8 cellular contexts compared by ENCODE assay signal in genomic region chr6:13485303-13485702, GRCh38.
DNase-seq lines count a peak whose midpoint lies in the region; TF ChIP-seq lines count a peak whose summit lies in the region.

No MANE protein-coding gene starts in this region.

- H3K9me2 ChIP-seq in Loucy (replicated peaks; ENCODE audit: low read depth, low read length) = no peaks in the 10 kb centered on the region

- no peak for TF ChIP-seq CTCF in C4-2B (conservative IDR thresholded peaks at IDR 0.05)
- TF ChIP-seq CTCF in Loucy (conservative IDR thresholded peaks at IDR 0.05; ENCODE audit: low read length) = no peak
- no peak for TF ChIP-seq CTCF in nephron progenitor cell (IDR thresholded peaks at IDR 0.05)

- H3K4me3 ChIP-seq in Loucy (ENCODE audit: low read length, poor library complexity, severe bottlenecking) = peak overlapping the region; percentile 90
- H3K4me3 ChIP-seq in duodenal mucosa (ENCODE audit: low read depth in 1 of 2, low read length in 2 of 2) = peak overlapping the region; percentile 79

- H3K9me3 Mint-ChIP-seq in nephron progenitor cell = no peaks in the 10 kb centered on the region

- DNase-seq in nephron progenitor cell = no peak
- no peak for DNase-seq in NCI-H446 treated with DMSO at 0.1 percent for 48 hours (lab: John Stamatoyannopoulos, UW)
- DNase-seq in Kasumi-1 (lab: John Stamatoyannopoulos, UW) = no peak
- DNase-seq in stimulated activated CD4-positive, alpha-beta T cell treated with anti-CD3 and anti-CD28 coated beads, Interleukin-4, amount 100 ng/mL, for 1 hour = no peak
- no peak for DNase-seq in cortex of kidney (lab: John Stamatoyannopoulos, UW)

- no peaks in the 10 kb centered on the region for H3K36me3 Mint-ChIP-seq in nephron progenitor cell (ENCODE audit: low read depth)

- no peaks in the 10 kb centered on the region for H4K20me1 ChIP-seq in Loucy (ENCODE audit: insufficient read depth, low read length, poor library complexity, severe bottlenecking)

- peaks cover 57% of the 10 kb centered on the region for H3K79me2 ChIP-seq in Loucy (ENCODE audit: insufficient read depth, low read length)

- H3K4me1 ChIP-seq in Loucy (ENCODE audit: insufficient read depth, low read length, poor library complexity, severe bottlenecking) = peaks cover 49% of the 10 kb centered on the region
- H3K4me1 ChIP-seq in duodenal mucosa (ENCODE audit: control insufficient read depth in 1 of 2, insufficient read depth in 2 of 2, low read length in 2 of 2) = peaks cover 16 to 24% of the 10 kb centered on the region in 2 donors

- peak overlapping the region; percentile 89 for H3K4me2 ChIP-seq in Loucy (ENCODE audit: low read depth, low read length, poor library complexity, severe bottlenecking)

- H3F3A ChIP-seq in Loucy (ENCODE audit: low read depth) = no peaks in the 10 kb centered on the region

- H3K27me3 Mint-ChIP-seq in nephron progenitor cell (ENCODE audit: low read depth, poor library complexity) = peaks cover 45% of the 10 kb centered on the region

- H2AFZ ChIP-seq in Loucy (ENCODE audit: low read length) = peak overlapping the region; percentile 69; the same call in 1 of the 2 replicates

- no peaks in the 10 kb centered on the region for H3K27me3 ChIP-seq in Loucy (ENCODE audit: insufficient read depth, low read length, poor library complexity, severe bottlenecking)
- peaks cover 4 to 8% of the 10 kb centered on the region in 2 donors for H3K27me3 ChIP-seq in duodenal mucosa (ENCODE audit: control insufficient read depth in 1 of 2, insufficient read depth in 2 of 2, low read length in 2 of 2)

- H3K9me3 ChIP-seq in Loucy (ENCODE audit: insufficient read depth, low read depth, low read length) (no peaks in the 10 kb centered on the region), duodenal mucosa (ENCODE audit: control insufficient read depth in 1 of 2, low read length in 2 of 2) (no peaks in the 10 kb centered on the region)

- H3K36me3 ChIP-seq in Loucy (ENCODE audit: insufficient read depth, low read length) = no peaks in the 10 kb centered on the region
- H3K36me3 ChIP-seq in duodenal mucosa (ENCODE audit: control insufficient read depth in 1 of 2, insufficient read depth in 2 of 2, low read length in 2 of 2) = no peaks in the 10 kb centered on the region

- H3K9ac ChIP-seq in Loucy (ENCODE audit: low read depth, low read length, poor library complexity, severe bottlenecking) (peak overlapping the region; percentile 72), duodenal mucosa (ENCODE audit: low read depth in 1 of 2, low read length in 2 of 2) (peak overlapping the region; percentile 16 to 41)

- H3K4me1 Mint-ChIP-seq in nephron progenitor cell = peaks cover 32% of the 10 kb centered on the region

- peak overlapping the region; percentile 89 for H3K27ac ChIP-seq in C4-2B
- no peak overlapping the region for H3K27ac ChIP-seq in duodenal mucosa (ENCODE audit: low read depth, low read length)

- peak overlapping the region; percentile 94 for H3K4me3 Mint-ChIP-seq in nephron progenitor cell

- no peak overlapping the region for H3K27ac Mint-ChIP-seq in nephron progenitor cell
